In the genomic region with DNA sequence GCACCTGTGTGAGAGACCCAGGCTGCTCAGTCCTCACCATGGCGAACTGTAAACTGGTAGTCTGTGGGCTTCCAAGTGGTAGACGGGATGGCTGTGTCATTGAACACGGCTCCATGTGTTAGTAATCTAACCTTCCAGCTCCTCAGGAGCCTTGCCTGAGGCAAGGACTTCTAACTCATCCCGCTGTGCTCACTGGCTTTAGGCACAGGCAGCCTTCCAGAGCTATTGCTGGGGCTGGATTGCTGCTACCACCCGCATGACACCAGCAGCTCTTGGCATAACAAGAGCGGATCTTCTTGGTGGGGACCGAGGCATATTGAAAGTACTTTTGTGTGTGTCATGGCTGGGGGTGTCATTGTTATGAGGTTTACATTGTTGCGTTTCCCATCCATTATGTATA, we compare ENCODE assay signal across 15 cellular contexts.
DNase-seq lines count a peak whose midpoint lies in the region; ATAC-seq and TF ChIP-seq lines count a peak whose summit lies in the region.
"Had no signal": no experiment of that assay in that cellular context is flagged by ENCODE, and none has a peak within 500 bp of the region (broad histone marks: within the 10 kb centered on the region; RNA-seq: fewer than 3 reads in every experiment).

No MANE protein-coding gene starts in this region.

- H3K9me3 Mint-ChIP-seq in brain (no peaks in the 10 kb centered on the region), neural crest cell (peaks cover 4% of the 10 kb centered on the region)
- H3K9me3 Mint-ChIP-seq in activated CD4-positive, alpha-beta memory T cell treated with anti-CD3 and anti-CD28 coated beads for 36 hours, result no peaks in the 10 kb centered on the region
- H3K9me3 Mint-ChIP-seq in activated T-helper 2 cell treated with anti-CD3 and anti-CD28 coated beads, Interferon-gamma antibody, Interleukin-2, Interleukin-4, amounts not matched to agents 10 μg/mL and 5 μg/mL and 100 μg/mL, durations not matched to agents 14 hours and 24 hours and 36 hours, result no peaks in the 10 kb centered on the region

- intact Hi-C loops in activated CD4-positive, alpha-beta memory T cell treated with anti-CD3 and anti-CD28 coated beads for 36 hours (cut with micrococcal nuclease), result no loop called here
- intact Hi-C loops in activated T-helper 2 cell treated with anti-CD3 and anti-CD28 coated beads, Interferon-gamma antibody, Interleukin-2, Interleukin-4, amounts not matched to agents 10 μg/mL and 5 μg/mL and 100 μg/mL, durations not matched to agents 14 hours and 24 hours and 36 hours (cut with micrococcal nuclease), result no loop called here

- POLR2A ChIA-PET in activated CD4-positive, alpha-beta memory T cell treated with anti-CD3 and anti-CD28 coated beads for 36 hours (lab: Charles Lee), result no interaction called here

- H3K4me1 ChIP-seq in ES-I3 (ENCODE audit: insufficient read depth, low read length), result peaks cover 31% of the 10 kb centered on the region
- H3K4me1 ChIP-seq in HUES6 (ENCODE audit: control insufficient read depth, insufficient read depth, low read length), result peaks cover 18% of the 10 kb centered on the region

- H3K27ac Mint-ChIP-seq in brain (peak overlapping the region in 3 of 5 experiments; percentile 24 to 97 (median 90)), neural crest cell (ENCODE audit: unreplicated experiment) (peak overlapping the region; percentile 97)
- no peak overlapping the region for H3K27ac Mint-ChIP-seq in activated CD4-positive, alpha-beta memory T cell treated with anti-CD3 and anti-CD28 coated beads for 36 hours
- H3K27ac Mint-ChIP-seq in activated T-helper 2 cell treated with anti-CD3 and anti-CD28 coated beads, Interferon-gamma antibody, Interleukin-2, Interleukin-4, amounts not matched to agents 10 μg/mL and 5 μg/mL and 100 μg/mL, durations not matched to agents 14 hours and 24 hours and 36 hours, result no peak overlapping the region
- H3K27ac Mint-ChIP-seq: activated CD8-positive, alpha-beta memory T cell treated with anti-CD3 and anti-CD28 coated beads, Interleukin-2, amount 10 ng/mL, durations not matched to agents 7 days and 5 days; CD8-positive, alpha-beta memory T cell; dendritic cell treated with granulocyte-macrophage colony-stimulating factor and Interleukin-4, amounts not matched to agents 40 ng/mL and 50 ng/mL, for 4 days had no signal

- 0 out of 2 replicates have a peak overlapping the region, but pooled peaks have one; percentile 9 for H3K4me3 ChIP-seq in HUES6 (ENCODE audit: low read depth, low read length)
- H3K4me3 ChIP-seq: MG63, upper lobe of left lung had no signal

- H3K9me3 ChIP-seq in ES-I3 (ENCODE audit: control insufficient read depth, insufficient read depth, low read length) (no peaks in the 10 kb centered on the region), HUES6 (ENCODE audit: control insufficient read depth, insufficient read depth, low read depth, low read length) (no peaks in the 10 kb centered on the region)
- H3K9me3 ChIP-seq: MG63, upper lobe of left lung had no signal

- H3K36me3 ChIP-seq in ES-I3 (ENCODE audit: insufficient read depth, low read length) (no peaks in the 10 kb centered on the region), HUES6 (ENCODE audit: control insufficient read depth, insufficient read depth, low read length) (no peaks in the 10 kb centered on the region)
- H3K36me3 ChIP-seq: MG63, upper lobe of left lung had no signal

- H3K36me3 Mint-ChIP-seq in brain (no peaks in the 10 kb centered on the region), neural crest cell (ENCODE audit: low read depth) (no peaks in the 10 kb centered on the region)
- H3K36me3 Mint-ChIP-seq in activated CD4-positive, alpha-beta memory T cell treated with anti-CD3 and anti-CD28 coated beads for 36 hours, result no peaks in the 10 kb centered on the region
- H3K36me3 Mint-ChIP-seq in activated T-helper 2 cell treated with anti-CD3 and anti-CD28 coated beads, Interferon-gamma antibody, Interleukin-2, Interleukin-4, amounts not matched to agents 10 μg/mL and 5 μg/mL and 100 μg/mL, durations not matched to agents 14 hours and 24 hours and 36 hours (ENCODE audit: low read depth), result no peaks in the 10 kb centered on the region
- H3K36me3 Mint-ChIP-seq: activated CD8-positive, alpha-beta memory T cell treated with anti-CD3 and anti-CD28 coated beads, Interleukin-2, amount 10 ng/mL, durations not matched to agents 7 days and 5 days; CD8-positive, alpha-beta memory T cell had no signal

- ATAC-seq in HG03457 (IDR thresholded peaks at IDR 0.05; ENCODE audit: unreplicated experiment) (no peak), GM18502 (IDR thresholded peaks at IDR 0.05; ENCODE audit: poor library complexity, unreplicated experiment) (no peak)
- ATAC-seq: activated CD8-positive, alpha-beta memory T cell treated with anti-CD3 and anti-CD28 coated beads, Interleukin-2, amount 10 ng/mL, durations not matched to agents 7 days and 5 days; left ventricle myocardium superior had no signal

- TF ChIP-seq CTCF in brain (conservative IDR thresholded peaks at IDR 0.05), result no peak
- TF ChIP-seq CTCF in neural crest cell (conservative IDR thresholded peaks at IDR 0.05), result no peak

- H3K4me1 Mint-ChIP-seq in brain (peaks cover 38% of the 10 kb centered on the region), neural crest cell (peaks cover 29% of the 10 kb centered on the region)
- no peaks in the 10 kb centered on the region for H3K4me1 Mint-ChIP-seq in activated CD4-positive, alpha-beta memory T cell treated with anti-CD3 and anti-CD28 coated beads for 36 hours (ENCODE audit: low read depth)
- no peaks in the 10 kb centered on the region for H3K4me1 Mint-ChIP-seq in activated T-helper 2 cell treated with anti-CD3 and anti-CD28 coated beads, Interferon-gamma antibody, Interleukin-2, Interleukin-4, amounts not matched to agents 10 μg/mL and 5 μg/mL and 100 μg/mL, durations not matched to agents 14 hours and 24 hours and 36 hours (ENCODE audit: low read depth)
- H3K4me1 Mint-ChIP-seq: activated CD8-positive, alpha-beta memory T cell treated with anti-CD3 and anti-CD28 coated beads, Interleukin-2, amount 10 ng/mL, durations not matched to agents 7 days and 5 days; CD8-positive, alpha-beta memory T cell had no signal

- no peak overlapping the region; the same call in 1 of the 2 replicates for H3K27ac ChIP-seq in HUES6 (ENCODE audit: low read depth, low read length)
- H3K27ac ChIP-seq: upper lobe of left lung had no signal

- no peaks in the 10 kb centered on the region for H3K27me3 ChIP-seq in HUES6 (ENCODE audit: control insufficient read depth, insufficient read depth, low read length)
- H3K27me3 ChIP-seq: MG63, upper lobe of left lung had no signal

- H3K27me3 Mint-ChIP-seq in brain, result no peaks in the 10 kb centered on the region
- H3K27me3 Mint-ChIP-seq in neural crest cell (ENCODE audit: low read depth), result no peaks in the 10 kb centered on the region
- no peaks in the 10 kb centered on the region for H3K27me3 Mint-ChIP-seq in activated CD4-positive, alpha-beta memory T cell treated with anti-CD3 and anti-CD28 coated beads for 36 hours
- H3K27me3 Mint-ChIP-seq in activated T-helper 2 cell treated with anti-CD3 and anti-CD28 coated beads, Interferon-gamma antibody, Interleukin-2, Interleukin-4, amounts not matched to agents 10 μg/mL and 5 μg/mL and 100 μg/mL, durations not matched to agents 14 hours and 24 hours and 36 hours (ENCODE audit: low read depth), result no peaks in the 10 kb centered on the region
- H3K27me3 Mint-ChIP-seq: activated CD8-positive, alpha-beta memory T cell treated with anti-CD3 and anti-CD28 coated beads, Interleukin-2, amount 10 ng/mL, durations not matched to agents 7 days and 5 days; CD8-positive, alpha-beta memory T cell; dendritic cell treated with granulocyte-macrophage colony-stimulating factor and Interleukin-4, amounts not matched to agents 40 ng/mL and 50 ng/mL, for 4 days had no signal

- peak overlapping the region in 2 of 5 experiments; percentile 16 to 56 for H3K4me3 Mint-ChIP-seq in brain
- H3K4me3 Mint-ChIP-seq in neural crest cell, result peak overlapping the region; percentile 45
- H3K4me3 Mint-ChIP-seq in activated CD4-positive, alpha-beta memory T cell treated with anti-CD3 and anti-CD28 coated beads for 36 hours, result no peak overlapping the region
- no peak overlapping the region for H3K4me3 Mint-ChIP-seq in activated T-helper 2 cell treated with anti-CD3 and anti-CD28 coated beads, Interferon-gamma antibody, Interleukin-2, Interleukin-4, amounts not matched to agents 10 μg/mL and 5 μg/mL and 100 μg/mL, durations not matched to agents 14 hours and 24 hours and 36 hours (ENCODE audit: low read depth)
- H3K4me3 Mint-ChIP-seq: activated CD8-positive, alpha-beta memory T cell treated with anti-CD3 and anti-CD28 coated beads, Interleukin-2, amount 10 ng/mL, durations not matched to agents 7 days and 5 days; CD8-positive, alpha-beta memory T cell; dendritic cell treated with granulocyte-macrophage colony-stimulating factor and Interleukin-4, amounts not matched to agents 40 ng/mL and 50 ng/mL, for 4 days had no signal

- DNase-seq in neural crest cell (ENCODE audit: low read depth, low spot score), result no peak
- no peak for DNase-seq in activated CD4-positive, alpha-beta memory T cell treated with anti-CD3 and anti-CD28 coated beads for 36 hours
- no peak for DNase-seq in activated T-helper 2 cell treated with anti-CD3 and anti-CD28 coated beads, Interferon-gamma antibody, Interleukin-2, Interleukin-4, amounts not matched to agents 10 μg/mL and 5 μg/mL and 100 μg/mL, durations not matched to agents 14 hours and 24 hours and 36 hours (ENCODE audit: low spot score)
- DNase-seq: CD8-positive, alpha-beta memory T cell; DMS79 had no signal

- CTCF ChIA-PET in activated CD4-positive, alpha-beta memory T cell treated with anti-CD3 and anti-CD28 coated beads for 36 hours (lab: Charles Lee), result interaction anchor here (1.3 kb wide), 1 partner anchor 11 kb away, joined by 3 read pairs; no protein-coding TSS in a partner anchor

- H3K9ac ChIP-seq in ES-I3 (ENCODE audit: low read depth, low read length) (peak overlapping the region; percentile 22; the same call in 1 of the 2 replicates), HUES6 (ENCODE audit: low read length) (peak overlapping the region; percentile 55)

Comparison
In these comparisons a context has a peak if more than half of its experiments do, and no peak if none do; other contexts are left out.
1. H3K27ac Mint-ChIP-seq: peak in brain (3 of 5) and neural crest cell (single experiment); none in activated CD4-positive, alpha-beta memory T cell treated with anti-CD3 and anti-CD28 coated beads for 36 hours (single experiment) and activated T-helper 2 cell treated with anti-CD3 and anti-CD28 coated beads, Interferon-gamma antibody, Interleukin-2, Interleukin-4, amounts not matched to agents 10 μg/mL and 5 μg/mL and 100 μg/mL, durations not matched to agents 14 hours and 24 hours and 36 hours (single experiment).